Comparison of ENCODE assay signal across 11 cellular contexts in the genomic region with DNA sequence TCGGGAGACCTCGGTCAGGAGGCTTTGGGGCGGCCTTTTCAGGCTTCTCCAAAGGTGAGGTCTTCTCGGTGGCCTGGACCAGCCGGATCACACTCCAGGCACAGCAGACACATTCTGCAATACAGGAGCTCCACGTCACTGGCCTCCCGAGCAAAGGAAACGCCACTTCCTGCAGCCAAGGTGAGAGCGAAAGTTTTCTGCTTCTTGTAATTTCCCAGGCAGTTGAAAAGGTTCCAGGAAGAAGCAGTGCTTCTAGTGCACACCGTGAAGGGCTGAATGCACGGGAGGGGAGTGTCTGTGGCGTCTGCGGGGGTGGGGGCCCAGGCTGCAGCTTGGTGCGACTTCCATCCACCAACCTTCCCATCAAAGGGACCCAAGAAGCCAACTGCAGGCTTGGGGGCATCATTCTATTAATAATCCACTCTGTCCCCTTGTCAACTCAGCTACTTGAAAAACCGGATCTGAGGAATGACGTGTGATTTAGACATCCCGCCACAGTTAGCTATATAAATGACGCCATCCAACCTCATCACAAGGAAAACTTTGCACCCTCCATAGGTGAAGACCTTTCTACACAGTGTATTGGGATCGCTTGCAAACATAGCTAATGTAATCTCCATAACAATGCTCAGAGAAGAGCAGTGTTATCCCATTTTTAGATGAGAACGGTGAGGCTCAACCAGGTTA.
A peak's percentile ranks its signal among the peaks of the same experiment; 100 is the strongest.
DNase-seq lines count a peak whose midpoint lies in the region; ATAC-seq and TF ChIP-seq lines count a peak whose summit lies in the region.
"Had no signal": no experiment of that assay in that cellular context is flagged by ENCODE, and none has a peak within 500 bp of the region (broad histone marks: within the 10 kb centered on the region; RNA-seq: fewer than 3 reads in every experiment).

No MANE protein-coding gene starts in this region.

- H3K4me3 Mint-ChIP-seq in activated CD4-positive, alpha-beta T cell treated with anti-CD3 and anti-CD28 coated beads, Interleukin-2, amount 10 ng/mL, durations not matched to agents 7 days and 5 days: peak overlapping the region; percentile 56
- H3K4me3 Mint-ChIP-seq in central memory CD8-positive, alpha-beta T cell: peak overlapping the region; percentile 71

- CTCF ChIA-PET in activated CD4-positive, alpha-beta T cell treated with anti-CD3 and anti-CD28 coated beads, Interleukin-2, amount 10 ng/mL, durations not matched to agents 7 days and 5 days (lab: Charles Lee): interaction anchor here (1.0 to 1.7 kb wide), 7 partner anchors 10 to 688 kb away, joined by 3 to 4 read pairs (median 3); no protein-coding TSS in a partner anchor
- CTCF ChIA-PET in PC-9 (lab: Charles Lee): no interaction called here

- DNase-seq in GM13976 (ENCODE audit: low spot score) (peak; percentile 55), PC-9 (no peak), SW 1271 (lab: John Stamatoyannopoulos, UW) (no peak)
- peak; percentile 60 for DNase-seq in activated CD4-positive, alpha-beta T cell treated with anti-CD3 and anti-CD28 coated beads, Interleukin-2, amount 10 ng/mL, durations not matched to agents 7 days and 5 days
- DNase-seq in central memory CD8-positive, alpha-beta T cell (ENCODE audit: low spot score in 2 of 2): peak; percentile 20 to 43
- peak; percentile 58 for DNase-seq in stimulated activated CD4-positive, alpha-beta T cell treated with anti-CD3 and anti-CD28 coated beads, Interleukin-4, amount 100 ng/mL, for 24 hours
- DNase-seq: midbrain, RPMI8226 had no signal

- peak overlapping the region; percentile 87 for H3K27ac Mint-ChIP-seq in activated CD4-positive, alpha-beta T cell treated with anti-CD3 and anti-CD28 coated beads, Interleukin-2, amount 10 ng/mL, durations not matched to agents 7 days and 5 days
- peak overlapping the region; percentile 94 for H3K27ac Mint-ChIP-seq in central memory CD8-positive, alpha-beta T cell (ENCODE audit: low read depth)

- TF ChIP-seq CTCF in GM13976 (IDR thresholded peaks at IDR 0.05; ENCODE audit: borderline replicate concordance, control extremely low read depth, extremely low read depth, insufficient read depth, missing control alignments) (no peak), PC-9 (conservative IDR thresholded peaks at IDR 0.05) (no peak)

- POLR2A ChIA-PET in activated CD4-positive, alpha-beta T cell treated with anti-CD3 and anti-CD28 coated beads, Interleukin-2, amount 10 ng/mL, durations not matched to agents 7 days and 5 days (lab: Charles Lee): interaction anchor here (0.7 to 1.0 kb wide), 3 partner anchors 17 to 49 kb away, joined by 3 read pairs; no protein-coding TSS in a partner anchor
- POLR2A ChIA-PET in PC-9 (lab: Charles Lee; ENCODE audit: unreplicated experiment): interaction anchor here (0.6 kb wide), 1 partner anchor 96 kb away, joined by 6 read pairs; no protein-coding TSS in a partner anchor

- peaks cover 92% of the 10 kb centered on the region for H3K4me1 Mint-ChIP-seq in activated CD4-positive, alpha-beta T cell treated with anti-CD3 and anti-CD28 coated beads, Interleukin-2, amount 10 ng/mL, durations not matched to agents 7 days and 5 days
- peaks cover 95% of the 10 kb centered on the region for H3K4me1 Mint-ChIP-seq in central memory CD8-positive, alpha-beta T cell

- H3K4me3 ChIP-seq in PC-9: no peak overlapping the region

- no peaks in the 10 kb centered on the region for H3K27me3 ChIP-seq in PC-9 (ENCODE audit: insufficient read depth, low read depth)

- peaks cover 12% of the 10 kb centered on the region for H3K9me3 Mint-ChIP-seq in activated CD4-positive, alpha-beta T cell treated with anti-CD3 and anti-CD28 coated beads, Interleukin-2, amount 10 ng/mL, durations not matched to agents 7 days and 5 days
- H3K9me3 Mint-ChIP-seq in central memory CD8-positive, alpha-beta T cell: no peaks in the 10 kb centered on the region

- no peaks in the 10 kb centered on the region for H3K79me2 ChIP-seq in PC-9 (ENCODE audit: low read depth)

- H3K36me3 Mint-ChIP-seq in activated CD4-positive, alpha-beta T cell treated with anti-CD3 and anti-CD28 coated beads, Interleukin-2, amount 10 ng/mL, durations not matched to agents 7 days and 5 days (ENCODE audit: low read depth): peaks cover 71% of the 10 kb centered on the region
- peaks cover 25% of the 10 kb centered on the region for H3K36me3 Mint-ChIP-seq in central memory CD8-positive, alpha-beta T cell (ENCODE audit: insufficient read depth)

- no peaks in the 10 kb centered on the region for H3K36me3 ChIP-seq in PC-9 (ENCODE audit: low read depth)

- BruUV-seq in PC-9 (replicated peaks; lab: Mats Ljungman, UMichigan): no TSS peak

- peaks cover 2% of the 10 kb centered on the region; the same call in 1 of the 2 replicates for H3K4me1 ChIP-seq in PC-9 (replicated peaks; ENCODE audit: insufficient read depth)

- H4K20me1 ChIP-seq in PC-9 (ENCODE audit: insufficient read depth): no peaks in the 10 kb centered on the region

- intact Hi-C loops in PC-9 (cut with micrococcal nuclease; ENCODE audit: unreplicated experiment): no loop called here

- H3K9me2 ChIP-seq in PC-9 (ENCODE audit: insufficient read depth): no peaks in the 10 kb centered on the region

- in situ Hi-C loops in GM13976 (cut with MboI; ENCODE audit: low sequenced_read_pairs, unreplicated experiment): no loop called here

- H3K27me3 Mint-ChIP-seq in activated CD4-positive, alpha-beta T cell treated with anti-CD3 and anti-CD28 coated beads, Interleukin-2, amount 10 ng/mL, durations not matched to agents 7 days and 5 days: no peaks in the 10 kb centered on the region
- no peaks in the 10 kb centered on the region for H3K27me3 Mint-ChIP-seq in central memory CD8-positive, alpha-beta T cell

- H2AFZ ChIP-seq in PC-9: no peak overlapping the region

- no peak overlapping the region for H3K27ac ChIP-seq in PC-9
- H3K27ac ChIP-seq: C4-2B had no signal

- H3K4me2 ChIP-seq in PC-9: no peak overlapping the region

- H3K9me3 ChIP-seq in PC-9 (ENCODE audit: insufficient read depth, low read depth): no peaks in the 10 kb centered on the region; the same call in 1 of the 2 replicates

- ATAC-seq in central memory CD8-positive, alpha-beta T cell (replicated peaks; ENCODE audit: extremely low read depth, poor library complexity, severe bottlenecking): peak; percentile 56
- ATAC-seq in HG03521 (IDR thresholded peaks at IDR 0.05; ENCODE audit: unreplicated experiment): no peak
- ATAC-seq in GM18520 (IDR thresholded peaks at IDR 0.05; ENCODE audit: unreplicated experiment): no peak

- H3F3A ChIP-seq in PC-9 (ENCODE audit: insufficient read depth, low read depth): peaks cover 1% of the 10 kb centered on the region; the same call in 1 of the 2 replicates

Comparison
In these comparisons a context has a peak if more than half of its experiments do, and no peak if none do; other contexts are left out.
1. DNase-seq: peak in GM13976 (single experiment), activated CD4-positive, alpha-beta T cell treated with anti-CD3 and anti-CD28 coated beads, Interleukin-2, amount 10 ng/mL, durations not matched to agents 7 days and 5 days (single experiment), central memory CD8-positive, alpha-beta T cell (2 of 2) and stimulated activated CD4-positive, alpha-beta T cell treated with anti-CD3 and anti-CD28 coated beads, Interleukin-4, amount 100 ng/mL, for 24 hours (single experiment); none in PC-9 (0 of 2) and SW 1271 (0 of 2).